13 cellular contexts compared by ENCODE assay signal in genomic region chr6:110699780-110700179, GRCh38.
"Had no signal": no experiment of that assay in that cellular context is flagged by ENCODE, and none has a peak within 500 bp of the region (broad histone marks: within the 10 kb centered on the region; RNA-seq: fewer than 3 reads in every experiment).

No MANE protein-coding gene starts in this region.

- H3K9me3 Mint-ChIP-seq: activated T-helper 1 cell treated with anti-CD3 and anti-CD28 coated beads, Interleukin-12 subunit alpha, Interleukin-12 subunit beta, Interleukin-2, Interleukin-4 antibody, amounts not matched to agents 30 ng/mL and 10 ng/mL and 1 ng/mL, durations not matched to agents 14 hours and 24 hours and 36 hours; natural killer cell treated with Interleukin-12 subunit alpha and Interleukin-12 subunit beta and Interleukin-15 and Interleukin-18, amount 100 ng/mL, for 72 hours had no signal

- DNase-seq: activated CD4-positive, alpha-beta T cell treated with anti-CD3 and anti-CD28 coated beads, Interleukin-2, amount 10 ng/mL, durations not matched to agents 24 days and 14 days; activated naive CD4-positive, alpha-beta T cell; aorta; heart left ventricle; psoas muscle; right lobe of liver; spleen; stimulated activated CD4-positive, alpha-beta T cell treated with anti-CD3 and anti-CD28 coated beads, Interleukin-1b, Interleukin-23, amount 100 ng/mL, for 48 hours; stimulated activated naive B cell treated with anti-CD40 and anti-IgM and Interleukin-4, amounts not matched to agents 10 μg/mL and 1 μg/mL and 100 μg/mL, for 72 hours; substantia nigra; upper lobe of right lung had no signal

- H3K36me3 Mint-ChIP-seq: natural killer cell treated with Interleukin-12 subunit alpha and Interleukin-12 subunit beta and Interleukin-15 and Interleukin-18, amount 100 ng/mL, for 72 hours had no signal

- ATAC-seq: heart left ventricle; natural killer cell treated with Interleukin-12 subunit alpha and Interleukin-12 subunit beta and Interleukin-15 and Interleukin-18, amount 100 ng/mL, for 72 hours; right lobe of liver; stimulated activated naive B cell treated with anti-CD40 and anti-IgM and Interleukin-4, amounts not matched to agents 10 μg/mL and 1 μg/mL and 100 μg/mL, for 72 hours; upper lobe of right lung had no signal

- H3K4me1 ChIP-seq: psoas muscle had no signal

- H3K27ac ChIP-seq: heart left ventricle, psoas muscle, right lobe of liver, spleen, upper lobe of right lung had no signal

- H3K27ac Mint-ChIP-seq: activated CD4-positive, alpha-beta T cell treated with anti-CD3 and anti-CD28 coated beads, Interleukin-2, amount 10 ng/mL, durations not matched to agents 24 days and 14 days; activated T-helper 1 cell treated with anti-CD3 and anti-CD28 coated beads, Interleukin-12 subunit alpha, Interleukin-12 subunit beta, Interleukin-2, Interleukin-4 antibody, amounts not matched to agents 30 ng/mL and 10 ng/mL and 1 ng/mL, durations not matched to agents 14 hours and 24 hours and 36 hours; natural killer cell treated with Interleukin-12 subunit alpha and Interleukin-12 subunit beta and Interleukin-15 and Interleukin-18, amount 100 ng/mL, for 72 hours; stimulated activated naive B cell treated with anti-CD40 and anti-IgM and Interleukin-4, amounts not matched to agents 10 μg/mL and 1 μg/mL and 100 μg/mL, for 72 hours had no signal

- H3K27me3 ChIP-seq: heart left ventricle, right lobe of liver, spleen, upper lobe of right lung had no signal

- H3K9me3 ChIP-seq: right lobe of liver, upper lobe of right lung had no signal

- H3K4me3 ChIP-seq: heart left ventricle, psoas muscle, right lobe of liver, spleen, upper lobe of right lung had no signal

- H3K4me3 Mint-ChIP-seq: activated CD4-positive, alpha-beta T cell treated with anti-CD3 and anti-CD28 coated beads, Interleukin-2, amount 10 ng/mL, durations not matched to agents 24 days and 14 days; activated T-helper 1 cell treated with anti-CD3 and anti-CD28 coated beads, Interleukin-12 subunit alpha, Interleukin-12 subunit beta, Interleukin-2, Interleukin-4 antibody, amounts not matched to agents 30 ng/mL and 10 ng/mL and 1 ng/mL, durations not matched to agents 14 hours and 24 hours and 36 hours; natural killer cell treated with Interleukin-12 subunit alpha and Interleukin-12 subunit beta and Interleukin-15 and Interleukin-18, amount 100 ng/mL, for 72 hours; stimulated activated naive B cell treated with anti-CD40 and anti-IgM and Interleukin-4, amounts not matched to agents 10 μg/mL and 1 μg/mL and 100 μg/mL, for 72 hours had no signal

- H3K27me3 Mint-ChIP-seq: activated CD4-positive, alpha-beta T cell treated with anti-CD3 and anti-CD28 coated beads, Interleukin-2, amount 10 ng/mL, durations not matched to agents 24 days and 14 days; natural killer cell treated with Interleukin-12 subunit alpha and Interleukin-12 subunit beta and Interleukin-15 and Interleukin-18, amount 100 ng/mL, for 72 hours; stimulated activated naive B cell treated with anti-CD40 and anti-IgM and Interleukin-4, amounts not matched to agents 10 μg/mL and 1 μg/mL and 100 μg/mL, for 72 hours had no signal

- H3K36me3 ChIP-seq: heart left ventricle, right lobe of liver, upper lobe of right lung had no signal

- H3K4me1 Mint-ChIP-seq: activated CD4-positive, alpha-beta T cell treated with anti-CD3 and anti-CD28 coated beads, Interleukin-2, amount 10 ng/mL, durations not matched to agents 24 days and 14 days had no signal
